ENCODE assay signal across 8 cellular contexts in genomic region chr14:22112004-22112403, GRCh38.
A peak's percentile ranks its signal among the peaks of the same experiment; 100 is the strongest.
DNase-seq lines count a peak whose midpoint lies in the region; ATAC-seq and TF ChIP-seq lines count a peak whose summit lies in the region.

No MANE protein-coding gene starts in this region.

- H2AFZ ChIP-seq in fibroblast of lung (ENCODE audit: low read length): no peak overlapping the region

- 63 to 73% (median 67%) methylated on average over 3 of the region's 3 CpGs for WGBS in heart left ventricle, 4 donors

- H3K79me2 ChIP-seq in fibroblast of lung (ENCODE audit: control insufficient read depth, insufficient read depth, low read length): no peaks in the 10 kb centered on the region

- H3K27me3 ChIP-seq in heart left ventricle (peaks cover 0 to 4% (median 0%) of the 10 kb centered on the region in 9 donors), fibroblast of lung (ENCODE audit: control insufficient read depth, insufficient read depth, low read length) (no peaks in the 10 kb centered on the region)

- H3K9me3 ChIP-seq in heart left ventricle (no peaks in the 10 kb centered on the region), fibroblast of lung (ENCODE audit: control insufficient read depth, insufficient read depth, low read depth, low read length) (no peaks in the 10 kb centered on the region)

- no peak overlapping the region for H3K9ac ChIP-seq in fibroblast of lung (ENCODE audit: insufficient read depth, low read length)

- no peak for ATAC-seq in heart left ventricle
- no peak for ATAC-seq in HG02623 (IDR thresholded peaks at IDR 0.05; ENCODE audit: unreplicated experiment)
- ATAC-seq in left cardiac atrium: no peak

- no peak overlapping the region for H3K4me2 ChIP-seq in fibroblast of lung (ENCODE audit: extremely low read depth, insufficient read depth, low read length)

- no peak for TF ChIP-seq POLR2A in heart left ventricle (IDR thresholded peaks at IDR 0.05)

- no peak overlapping the region for H3K4me3 ChIP-seq in heart left ventricle
- H3K4me3 ChIP-seq in fibroblast of lung (replicated peaks in 1 of 4; ENCODE audit: control extremely low read depth in 1 of 4, insufficient read depth in 1 of 4, low read depth in 3 of 4, low read length in 4 of 4): no peak overlapping the region

- no peak overlapping the region for H3K27ac ChIP-seq in heart left ventricle
- H3K27ac ChIP-seq in fibroblast of lung (ENCODE audit: insufficient read depth, low read length): no peak overlapping the region

- no peaks in the 10 kb centered on the region for H3K4me1 ChIP-seq in heart left ventricle
- no peaks in the 10 kb centered on the region for H3K4me1 ChIP-seq in fibroblast of lung (ENCODE audit: control insufficient read depth, extremely low read depth, insufficient read depth, low read length)

- H4K20me1 ChIP-seq in fibroblast of lung (ENCODE audit: control insufficient read depth, extremely low read depth, insufficient read depth, low read length): no peaks in the 10 kb centered on the region

- DNase-seq in heart left ventricle: no peak
- no peak for DNase-seq in cardiac septum (ENCODE audit: low spot score)
- DNase-seq in activated CD4-positive, alpha-beta T cell treated with anti-CD3 and anti-CD28 coated beads for 4 hours: peak; percentile 27 to 52
- no peak for DNase-seq in fibroblast of lung (ENCODE audit: low read depth in 2 of 2)
- DNase-seq in stimulated activated naive CD4-positive, alpha-beta T cell (lab: John Stamatoyannopoulos, UW): peak in 5 of 6 experiments; percentile 5 to 51 (median 32)
- no peak for DNase-seq in left cardiac atrium
- no peak for DNase-seq in hepatic stellate cell (ENCODE audit: low spot score)

- H3K36me3 ChIP-seq in heart left ventricle (no peaks in the 10 kb centered on the region), fibroblast of lung (ENCODE audit: control insufficient read depth, insufficient read depth, low read length) (no peaks in the 10 kb centered on the region)

- intact Hi-C loops in heart left ventricle (cut with DNase I): no loop called here
- intact Hi-C loops in cardiac septum (cut with DNase I): no loop called here
- intact Hi-C loops in left cardiac atrium (cut with DNase I): no loop called here

- TF ChIP-seq CTCF in heart left ventricle (IDR thresholded peaks at IDR 0.05): peak in 10 of 12 donors; percentile 6 to 41 (median 34)
- peak; percentile 35 to 48 for TF ChIP-seq CTCF in fibroblast of lung (conservative IDR thresholded peaks at IDR 0.05 in 1 of 2, IDR thresholded peaks at IDR 0.05 in 1 of 2; ENCODE audit: low read depth in 1 of 2, low read length in 2 of 2)

Comparison
In these comparisons a context has a peak if more than half of its experiments do, and no peak if none do; other contexts are left out.
1. DNase-seq: peak in activated CD4-positive, alpha-beta T cell treated with anti-CD3 and anti-CD28 coated beads for 4 hours (2 of 2) and stimulated activated naive CD4-positive, alpha-beta T cell (5 of 6); none in heart left ventricle (0 of 5), cardiac septum (single experiment), fibroblast of lung (0 of 2), left cardiac atrium (single experiment) and hepatic stellate cell (single experiment).